Comparison of ENCODE assay signal across 25 cellular contexts in the genomic region with DNA sequence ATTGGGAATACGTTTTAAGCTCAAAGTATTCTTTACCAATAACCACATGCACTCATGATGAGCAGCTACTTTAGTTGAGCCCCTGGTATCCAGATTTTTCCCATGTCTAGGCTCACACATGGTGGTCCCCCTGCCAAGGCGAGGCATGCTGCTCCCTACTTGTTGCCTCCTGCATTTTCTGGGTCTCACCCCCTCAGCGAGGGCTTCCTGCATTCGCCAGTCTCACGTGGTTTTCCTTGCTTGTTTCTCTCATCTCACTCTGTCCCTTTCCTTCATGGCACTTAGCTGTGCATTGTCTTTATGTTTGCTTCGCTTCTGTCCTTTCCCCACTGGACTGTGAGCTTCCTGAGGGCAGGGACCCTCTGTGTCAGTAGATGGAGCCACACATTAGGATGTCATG.
"Had no signal": no experiment of that assay in that cellular context is flagged by ENCODE, and none has a peak within 500 bp of the region (broad histone marks: within the 10 kb centered on the region; RNA-seq: fewer than 3 reads in every experiment).

No MANE protein-coding gene starts in this region.

- H3K9me3 ChIP-seq: thyroid gland, upper lobe of left lung had no signal

- H3K4me2 ChIP-seq: neural progenitor cell had no signal

- ATAC-seq: esophagus mucosa; left colon; left ventricle myocardium superior; lower lobe of right lung; natural killer cell treated with Interleukin-12 subunit alpha and Interleukin-12 subunit beta and Interleukin-15 and Interleukin-18, amount 100 ng/mL, for 72 hours; right cardiac atrium; stimulated activated naive B cell treated with anti-CD40 and anti-IgM and Interleukin-4, amounts not matched to agents 10 μg/mL and 1 μg/mL and 100 μg/mL, for 72 hours; stimulated activated naive CD8-positive, alpha-beta T cell treated with anti-CD3 and anti-CD28 coated beads, Interleukin-15, amount 100 ng/mL, for 72 hours had no signal

- DNase-seq: central memory CD4-positive, alpha-beta T cell; effector CD8-positive, alpha-beta T cell; endodermal cell; foreskin melanocyte; hypothalamus; immature natural killer cell; islet precursor cell; kidney glomerular epithelial cell; left colon; left ventricle myocardium superior; lower lobe of right lung; naive B cell; right cardiac atrium; small intestine; stimulated activated CD4-positive, alpha-beta T cell treated with anti-CD3 and anti-CD28 coated beads, Interleukin-15, amount 100 ng/mL, for 24 hours; stimulated activated CD4-positive, alpha-beta T cell treated with anti-CD3 and anti-CD28 coated beads, Interleukin-2, amount 100 ng/mL, for 48 hours; stimulated activated naive B cell treated with anti-CD40 and anti-IgM and Interleukin-4, amounts not matched to agents 10 μg/mL and 1 μg/mL and 100 μg/mL, for 72 hours; stimulated activated naive CD8-positive, alpha-beta T cell treated with anti-CD3 and anti-CD28 coated beads, Interleukin-15, amount 100 ng/mL, for 72 hours; thyroid gland; upper lobe of left lung had no signal

- H3K27me3 ChIP-seq: neural progenitor cell, thyroid gland, upper lobe of left lung had no signal

- H3K27ac ChIP-seq: epithelial cell of prostate, lower lobe of right lung, neural progenitor cell, parathyroid adenoma, thyroid gland, upper lobe of left lung had no signal

- H3K9ac ChIP-seq: neural progenitor cell, parathyroid adenoma had no signal

- H3K4me1 ChIP-seq: lower lobe of right lung, parathyroid adenoma had no signal

- H3K4me3 ChIP-seq: lower lobe of right lung, neural progenitor cell, thyroid gland, upper lobe of left lung had no signal

- H2AFZ ChIP-seq: neural progenitor cell, parathyroid adenoma had no signal

- H3K36me3 ChIP-seq: lower lobe of right lung, neural progenitor cell, thyroid gland, upper lobe of left lung had no signal
